In genomic region chr1:179816196-179816960, GRCh38 we compare ENCODE assay signal across 11 cellular contexts.
A peak's percentile ranks its signal among the peaks of the same experiment; 100 is the strongest.
DNase-seq lines count a peak whose midpoint lies in the region; ATAC-seq and TF ChIP-seq lines count a peak whose summit lies in the region.
"Had no signal": no experiment of that assay in that cellular context is flagged by ENCODE, and none has a peak within 500 bp of the region (broad histone marks: within the 10 kb centered on the region; RNA-seq: fewer than 3 reads in every experiment).

No MANE protein-coding gene starts in this region.

- intact Hi-C loops in CD4-positive, alpha-beta T cell (cut with DNase I, micrococcal nuclease), result loop anchor here (10.0 kb wide), 5 partner anchors 58 to 1282 kb away; partner anchors contain the start of genes AXDND1 (in 1 of the 2) and TOR1AIP2 (in 1 of the 2)

- H3K27me3 Mint-ChIP-seq in CD4-positive, alpha-beta T cell, result no peaks in the 10 kb centered on the region
- H3K27me3 Mint-ChIP-seq in central memory CD8-positive, alpha-beta T cell, result peaks cover 12% of the 10 kb centered on the region
- H3K27me3 Mint-ChIP-seq in memory B cell, result peaks cover 11% of the 10 kb centered on the region
- H3K27me3 Mint-ChIP-seq in activated T-cell treated with anti-CD3 and anti-CD28 coated beads, Interleukin-2, amount 50 U/mL, for 24 hours, result no peaks in the 10 kb centered on the region

- no peak for DNase-seq in CD4-positive, alpha-beta T cell
- DNase-seq in EH (ENCODE audit: low read depth) (peak; percentile 20), memory B cell (ENCODE audit: low spot score in 2 of 2) (no peak), NAMALWA (ENCODE audit: low spot score) (no peak)
- no peak for DNase-seq in central memory CD8-positive, alpha-beta T cell (ENCODE audit: low spot score in 2 of 2)
- no peak for DNase-seq in activated T-cell treated with anti-CD3 and anti-CD28 coated beads, Interleukin-2, amount 50 U/mL, for 24 hours
- DNase-seq: activated CD8-positive, alpha-beta memory T cell treated with anti-CD3 and anti-CD28 coated beads, Interleukin-2, amount 10 ng/mL, durations not matched to agents 7 days and 5 days; Karpas-422; RPMI8226 had no signal

- no peaks in the 10 kb centered on the region for H3K9me3 Mint-ChIP-seq in CD4-positive, alpha-beta T cell
- H3K9me3 Mint-ChIP-seq in central memory CD8-positive, alpha-beta T cell, result no peaks in the 10 kb centered on the region
- no peaks in the 10 kb centered on the region for H3K9me3 Mint-ChIP-seq in memory B cell
- no peaks in the 10 kb centered on the region for H3K9me3 Mint-ChIP-seq in activated T-cell treated with anti-CD3 and anti-CD28 coated beads, Interleukin-2, amount 50 U/mL, for 24 hours

- TF ChIP-seq CTCF in CD4-positive, alpha-beta T cell (IDR thresholded peaks at IDR 0.05), result no peak

- POLR2A ChIA-PET in CD4-positive, alpha-beta T cell (lab: Charles Lee), result interaction anchor here (0.5 to 3.1 kb wide), 4 partner anchors 9 to 66 kb away, joined by 3 to 52 read pairs (median 18); partner anchors contain the start of gene TOR1AIP1

- no peaks in the 10 kb centered on the region for H3K27me3 ChIP-seq in CD4-positive, alpha-beta T cell (ENCODE audit: control insufficient read depth, insufficient read depth, low read length)

- peaks cover 18% of the 10 kb centered on the region for H3K4me1 Mint-ChIP-seq in CD4-positive, alpha-beta T cell (ENCODE audit: low read depth)
- peaks cover 16% of the 10 kb centered on the region for H3K4me1 Mint-ChIP-seq in central memory CD8-positive, alpha-beta T cell
- H3K4me1 Mint-ChIP-seq in memory B cell, result peaks cover 13% of the 10 kb centered on the region
- peaks cover 16% of the 10 kb centered on the region for H3K4me1 Mint-ChIP-seq in activated T-cell treated with anti-CD3 and anti-CD28 coated beads, Interleukin-2, amount 50 U/mL, for 24 hours (ENCODE audit: low read depth)

- H3K9me3 ChIP-seq in CD4-positive, alpha-beta T cell (ENCODE audit: control insufficient read depth, low read length), result no peaks in the 10 kb centered on the region

- H3K36me3 Mint-ChIP-seq in CD4-positive, alpha-beta T cell (ENCODE audit: low read depth), result peaks cover 4% of the 10 kb centered on the region
- H3K36me3 Mint-ChIP-seq in central memory CD8-positive, alpha-beta T cell (ENCODE audit: insufficient read depth), result peaks cover 8% of the 10 kb centered on the region
- H3K36me3 Mint-ChIP-seq in memory B cell, result no peaks in the 10 kb centered on the region
- no peaks in the 10 kb centered on the region for H3K36me3 Mint-ChIP-seq in activated T-cell treated with anti-CD3 and anti-CD28 coated beads, Interleukin-2, amount 50 U/mL, for 24 hours (ENCODE audit: low read depth)
- H3K36me3 Mint-ChIP-seq: activated CD8-positive, alpha-beta memory T cell treated with anti-CD3 and anti-CD28 coated beads, Interleukin-2, amount 10 ng/mL, durations not matched to agents 7 days and 5 days had no signal

- ATAC-seq in CD4-positive, alpha-beta T cell (ENCODE audit: poor library complexity), result no peak
- no peak for ATAC-seq in central memory CD8-positive, alpha-beta T cell (replicated peaks; ENCODE audit: extremely low read depth, poor library complexity, severe bottlenecking)
- ATAC-seq in memory B cell (ENCODE audit: low read depth), result no peak
- ATAC-seq in GM21737 (IDR thresholded peaks at IDR 0.05; ENCODE audit: unreplicated experiment), result no peak
- no peak for ATAC-seq in GM18858 (IDR thresholded peaks at IDR 0.05; ENCODE audit: unreplicated experiment)
- ATAC-seq: activated CD8-positive, alpha-beta memory T cell treated with anti-CD3 and anti-CD28 coated beads, Interleukin-2, amount 10 ng/mL, durations not matched to agents 7 days and 5 days had no signal

- CTCF ChIA-PET in CD4-positive, alpha-beta T cell (lab: Charles Lee), result no interaction called here

- H3K4me3 Mint-ChIP-seq in CD4-positive, alpha-beta T cell, result peak overlapping the region; percentile 92
- H3K4me3 Mint-ChIP-seq in central memory CD8-positive, alpha-beta T cell, result peak overlapping the region; percentile 99
- H3K4me3 Mint-ChIP-seq in memory B cell, result peak overlapping the region; percentile 98
- H3K4me3 Mint-ChIP-seq in activated T-cell treated with anti-CD3 and anti-CD28 coated beads, Interleukin-2, amount 50 U/mL, for 24 hours, result no peak overlapping the region

- no peak overlapping the region for H3K27ac ChIP-seq in CD4-positive, alpha-beta T cell (ENCODE audit: low read depth, low read length)

- peak overlapping the region; percentile 81 for H3K27ac Mint-ChIP-seq in CD4-positive, alpha-beta T cell
- H3K27ac Mint-ChIP-seq in central memory CD8-positive, alpha-beta T cell (ENCODE audit: low read depth), result no peak overlapping the region
- no peak overlapping the region for H3K27ac Mint-ChIP-seq in memory B cell
- H3K27ac Mint-ChIP-seq in activated T-cell treated with anti-CD3 and anti-CD28 coated beads, Interleukin-2, amount 50 U/mL, for 24 hours, result no peak overlapping the region
- H3K27ac Mint-ChIP-seq: activated CD8-positive, alpha-beta memory T cell treated with anti-CD3 and anti-CD28 coated beads, Interleukin-2, amount 10 ng/mL, durations not matched to agents 7 days and 5 days had no signal
